8 cellular contexts compared by ENCODE assay signal in genomic region chr22:18056161-18056666, GRCh38. TPM values are rescaled to one million over a fixed set of nuclear protein-coding genes. Genes with fewer than 3 reads are reported as not detected.
A peak's percentile ranks its signal among the peaks of the same experiment; 100 is the strongest.
DNase-seq lines count a peak whose midpoint lies in the region; ATAC-seq and TF ChIP-seq lines count a peak whose summit lies in the region.

No MANE protein-coding gene starts in this region.

- peak; percentile 34; the same call in 1 of the 2 replicates for ATAC-seq in HCT116
- no peak for ATAC-seq in T-helper 17 cell
- ATAC-seq in heart right ventricle = peak in 7 of 8 donors; percentile 28 to 58 (median 50)
- no peak for ATAC-seq in GM18519 (IDR thresholded peaks at IDR 0.05; ENCODE audit: low FRiP score, unreplicated experiment)
- no peak for ATAC-seq in GM18858 (IDR thresholded peaks at IDR 0.05; ENCODE audit: unreplicated experiment)

- DNase-seq in HCT116 (ENCODE audit: low read depth, low spot score) = no peak
- DNase-seq in T-helper 17 cell = no peak
- DNase-seq in heart right ventricle = no peak
- peak; percentile 84 for DNase-seq in spleen
- DNase-seq in NOMO-1 (lab: John Stamatoyannopoulos, UW; ENCODE audit: unreplicated experiment in 2 of 2) = no peak

- H3K4me2 ChIP-seq in HCT116 (ENCODE audit: low read length) = peak overlapping the region; percentile 31; the same call in 1 of the 2 replicates

- no peaks in the 10 kb centered on the region; the same call in 1 of the 2 replicates for H3K9me2 ChIP-seq in HCT116 (ENCODE audit: insufficient read depth)

- no peak for TF ChIP-seq CTCF in 22Rv1 (IDR thresholded peaks at IDR 0.05)
- TF ChIP-seq CTCF in HCT116 (IDR thresholded peaks at IDR 0.05 in 2 of 3, conservative IDR thresholded peaks at IDR 0.05 in 1 of 3; ENCODE audit: borderline replicate concordance in 1 of 3, insufficient read depth in 1 of 3, low read depth in 2 of 3, low read length in 2 of 3) = no peak
- no peak for TF ChIP-seq CTCF in heart right ventricle (IDR thresholded peaks at IDR 0.05)
- TF ChIP-seq CTCF in spleen (IDR thresholded peaks at IDR 0.05 in 8 of 11, conservative IDR thresholded peaks at IDR 0.05 in 3 of 11) = no peak

- TF ChIP-seq POLR2A in HCT116 (IDR thresholded peaks at IDR 0.05; ENCODE audit: borderline replicate concordance, extremely low read depth, insufficient read depth, insufficient read length) = no peak
- TF ChIP-seq POLR2A in spleen (IDR thresholded peaks at IDR 0.05) = no peak

- H3K4me3 Mint-ChIP-seq in T-helper 17 cell = no peak overlapping the region

- no TSS peak for BruUV-seq in HCT116 (replicated peaks; lab: Mats Ljungman, UMichigan)

- peaks cover 6% of the 10 kb centered on the region for H3K4me1 Mint-ChIP-seq in T-helper 17 cell

- no peaks in the 10 kb centered on the region for H3K9me3 ChIP-seq in HCT116 (ENCODE audit: control insufficient read depth in 1 of 2, insufficient read depth in 1 of 2, low read depth in 1 of 2, low read length in 2 of 2)
- H3K9me3 ChIP-seq in T-helper 17 cell (ENCODE audit: control insufficient read depth, low read length, poor library complexity, severe bottlenecking) = no peaks in the 10 kb centered on the region
- H3K9me3 ChIP-seq in heart right ventricle = no peaks in the 10 kb centered on the region
- no peaks in the 10 kb centered on the region for H3K9me3 ChIP-seq in spleen

- H4K20me1 ChIP-seq in HCT116 (ENCODE audit: insufficient read depth) = no peaks in the 10 kb centered on the region

- CTCF ChIA-PET in HCT116 (lab: Charles Lee) = interaction anchor here (1.4 kb wide), 1 partner anchor 20 kb away, joined by 4 read pairs; no protein-coding TSS in a partner anchor

- TF ChIP-seq RAD21 in HCT116 (IDR thresholded peaks at IDR 0.05; ENCODE audit: low read depth) = no peak

- H3K36me3 ChIP-seq in HCT116 (ENCODE audit: control insufficient read depth in 1 of 2, insufficient read depth in 2 of 2, low read length in 2 of 2) (no peaks in the 10 kb centered on the region), heart right ventricle (no peaks in the 10 kb centered on the region), spleen (no peaks in the 10 kb centered on the region)

- H3K27me3 Mint-ChIP-seq in T-helper 17 cell = peaks cover 28% of the 10 kb centered on the region

- no peaks in the 10 kb centered on the region for H3K79me2 ChIP-seq in HCT116 (ENCODE audit: insufficient read depth, low read length)

- WGBS in heart right ventricle, 2 donors = 67 to 77% methylated on average over 4 of the region's 4 CpGs
- 32 to 56% (median 45%) methylated on average over 4 of the region's 4 CpGs for WGBS in spleen, 5 donors

- H2AFZ ChIP-seq in HCT116 (ENCODE audit: low read depth, low read length, poor library complexity, severe bottlenecking) = no peak overlapping the region

- peak overlapping the region; percentile 54 for H3K27ac Mint-ChIP-seq in T-helper 17 cell

- POLR2A ChIA-PET in HCT116 (lab: Charles Lee) = interaction anchor here (0.8 kb wide), 1 partner anchor 9 kb away, joined by 3 read pairs; no protein-coding TSS in a partner anchor

- peaks cover 2% of the 10 kb centered on the region for H3K36me3 Mint-ChIP-seq in T-helper 17 cell (ENCODE audit: low read depth)

- no peak overlapping the region for H3K4me3 ChIP-seq in HCT116 (replicated peaks in 1 of 2; ENCODE audit: low read depth in 1 of 2, low read length in 2 of 2)
- H3K4me3 ChIP-seq in heart right ventricle = no peak overlapping the region
- no peak overlapping the region for H3K4me3 ChIP-seq in spleen

- no peak overlapping the region for H3K9ac ChIP-seq in HCT116 (ENCODE audit: low read length)

- H3K27ac ChIP-seq in 22Rv1 = peak overlapping the region; percentile 91
- H3K27ac ChIP-seq in HCT116 (ENCODE audit: low read depth, low read length) = no peak overlapping the region
- H3K27ac ChIP-seq in heart right ventricle = peak overlapping the region in 7 of 10 donors; percentile 0 to 53 (median 22)
- peak overlapping the region; percentile 24 to 88 (median 80) for H3K27ac ChIP-seq in spleen

- RAD21 ChIA-PET in HCT116 (lab: Charles Lee; ENCODE audit: low non-redundant PET in 1 of 2, low total read pairs in 2 of 2, uncharacterized antibody in 2 of 2, unreplicated experiment in 2 of 2) = no interaction called here

- H3K27me3 ChIP-seq in HCT116 (ENCODE audit: insufficient read depth, low read length) = no peaks in the 10 kb centered on the region
- H3K27me3 ChIP-seq in heart right ventricle = no peaks in the 10 kb centered on the region
- no peaks in the 10 kb centered on the region for H3K27me3 ChIP-seq in spleen (replicated peaks in 1 of 7)

- peaks cover 0 to 31% of the 10 kb centered on the region in 2 experiments; a peak in 3 of 4 replicates for H3K4me1 ChIP-seq in HCT116 (ENCODE audit: control insufficient read depth in 1 of 2, insufficient read depth in 2 of 2, low read length in 2 of 2)
- peaks cover 9 to 43% (median 20%) of the 10 kb centered on the region in 9 donors for H3K4me1 ChIP-seq in heart right ventricle
- peaks cover 8 to 53% (median 33%) of the 10 kb centered on the region in 6 donors for H3K4me1 ChIP-seq in spleen

- intact Hi-C loops in HCT116 (cut with micrococcal nuclease) = no loop called here
- intact Hi-C loops in heart right ventricle (cut with DNase I) = no loop called here
- intact Hi-C loops in spleen (cut with DNase I; ENCODE audit: low total_unique reads) = no loop called here

TF ChIP-seq in HCT116, 20 proteins besides CTCF, POLR2A, EP300 and RAD21 (continues in another document):
- TF ChIP-seq FOSL1 (IDR thresholded peaks at IDR 0.05; ENCODE audit: low read depth) (no peak), EZH2 (IDR thresholded peaks at IDR 0.05) (no peak), REST (IDR thresholded peaks at IDR 0.05; ENCODE audit: low read depth) (no peak), ZBTB33 (IDR thresholded peaks at IDR 0.05; ENCODE audit: extremely low read depth, insufficient replicate concordance, low read length) (no peak), MAX (IDR thresholded peaks at IDR 0.05) (no peak), EGR1 (IDR thresholded peaks at IDR 0.05; ENCODE audit: low read depth) (no peak)

RNA-seq across cellular contexts. Expression of gene PEX26, which starts 21.6 kb away (rescaled TPM):
- total RNA-seq in HCT116 (2021; ENCODE audit: unreplicated experiment) = 26.4 TPM
- 13.0 and 14.9 TPM in 2 replicates for polyA plus RNA-seq in HCT116 (2012)
- total RNA-seq in T-helper 17 cell = 10 to 100 TPM; 28.4 to 37.3 TPM
- 10 to 100 TPM; 16.6 to 27.1 (median 21.3) TPM for total RNA-seq in heart right ventricle
- polyA plus RNA-seq in heart right ventricle = 10 to 100 TPM in 1 of 2 donors, 1 to 10 TPM in 1; 8.3 to 10.7 TPM
- total RNA-seq in spleen = 10 to 100 TPM; 29.2 to 41.0 (median 37.4) TPM
- polyA plus RNA-seq in spleen = 10 to 100 TPM in 1 of 3 donors, 1 to 10 TPM in 2; 5.1 to 22.7 (median 7.1) TPM

RNA-seq across cellular contexts. Expression of gene MICAL3, which starts 31.9 kb away (rescaled TPM):
- total RNA-seq in HCT116 (2021; ENCODE audit: unreplicated experiment) (30.8 TPM), T-helper 17 cell (10 to 100 TPM; 28.9 to 37.0 TPM), heart right ventricle (100 to 1,000 TPM in 9 of 10 donors, 10 to 100 TPM in 1; 74.7 to 137 (median 112) TPM), spleen (100 to 1,000 TPM in 2 of 7 donors, 10 to 100 TPM in 5; 54.3 to 133 (median 92.1) TPM)
- 12.7 and 14.8 TPM in 2 replicates for polyA plus RNA-seq in HCT116 (2012)
- polyA plus RNA-seq in heart right ventricle (10 to 100 TPM; 13.2 to 63.1 TPM), spleen (10 to 100 TPM in 1 of 3 donors, 1 to 10 TPM in 2; 2.6 to 14.9 (median 3.1) TPM)

RNA-seq across cellular contexts. Expression of gene TUBA8, which starts 54.4 kb away (rescaled TPM):
- 2.3 TPM for total RNA-seq in HCT116 (2021; ENCODE audit: unreplicated experiment)
- polyA plus RNA-seq in HCT116 (2012) = 0.91 and 1.1 TPM in 2 replicates
- total RNA-seq in T-helper 17 cell = 10 to 100 TPM in 1 of 2 donors, 1 to 10 TPM in 1; 2.3 to 27.0 TPM
- 100 to 1,000 TPM in 7 of 10 donors, 10 to 100 TPM in 3; 71.8 to 183 (median 109) TPM for total RNA-seq in heart right ventricle
- polyA plus RNA-seq in heart right ventricle = 100 to 1,000 TPM in 1 of 2 donors, 10 to 100 TPM in 1; 44.9 to 138 TPM
- 1 to 10 TPM; 2.6 to 5.7 (median 4.7) TPM for total RNA-seq in spleen
- 1 to 10 TPM; 2.2 to 3.9 (median 3.7) TPM for polyA plus RNA-seq in spleen

Comparison
In these comparisons a context has a peak if more than half of its experiments do, and no peak if none do; other contexts are left out.
1. ATAC-seq: peak in HCT116 (single experiment) and heart right ventricle (7 of 8); none in T-helper 17 cell (single experiment), GM18519 (single experiment) and GM18858 (single experiment).